20 cellular contexts compared by ENCODE assay signal in the genomic region with DNA sequence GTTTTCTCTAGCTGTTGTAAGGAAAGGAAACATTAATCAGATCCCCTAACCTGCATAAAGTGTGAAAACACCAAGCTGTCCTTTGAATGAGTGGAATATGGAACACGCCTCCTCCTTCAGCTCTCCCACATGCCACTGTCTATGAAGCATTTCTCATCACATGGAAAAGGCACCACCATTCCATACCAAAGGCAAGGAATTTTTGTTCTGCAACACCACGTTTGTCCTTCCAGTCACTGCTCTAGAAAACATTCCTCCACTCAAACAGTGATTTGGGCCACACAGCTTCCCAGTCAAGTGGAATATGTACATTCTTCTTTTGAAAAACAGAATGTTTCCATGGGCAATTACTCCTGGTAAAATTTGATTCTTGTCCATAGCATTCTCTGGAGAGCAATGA.
DNase-seq lines count a peak whose midpoint lies in the region; ATAC-seq and TF ChIP-seq lines count a peak whose summit lies in the region.
"Had no signal": no experiment of that assay in that cellular context is flagged by ENCODE, and none has a peak within 500 bp of the region (broad histone marks: within the 10 kb centered on the region; RNA-seq: fewer than 3 reads in every experiment).

No MANE protein-coding gene starts in this region.

- 0 out of 2 replicates have a peak overlapping the region, but pooled peaks have one; percentile 10 for H2BK120ac ChIP-seq in IMR-90 (ENCODE audit: low read depth, low read length)

- H3K4me2 ChIP-seq in IMR-90 (ENCODE audit: low read depth, low read length): 0 out of 2 replicates have a peak overlapping the region, but pooled peaks have one; percentile 52

- no peak overlapping the region for H4K91ac ChIP-seq in IMR-90 (ENCODE audit: insufficient read depth, low read depth, low read length)

- no peaks in the 10 kb centered on the region; the same call in 1 of the 2 replicates for H3K9me3 ChIP-seq in IMR-90 (ENCODE audit: control insufficient read depth, insufficient read depth, low read length)
- H3K9me3 ChIP-seq in heart left ventricle: no peaks in the 10 kb centered on the region
- H3K9me3 ChIP-seq: Peyer's patch had no signal

- TF ChIP-seq RAD21 in IMR-90 (IDR thresholded peaks at IDR 0.05; ENCODE audit: low read length): no peak

- no peak overlapping the region for H3K56ac ChIP-seq in IMR-90 (ENCODE audit: extremely low read depth, insufficient read depth, low read length)

- no peak overlapping the region for H3K23ac ChIP-seq in IMR-90 (ENCODE audit: low read depth, low read length)

- WGBS in IMR-90 (ENCODE audit: extremely low coverage in 2 of 2, insufficient read length in 1 of 2), 2 experiments: 40% methylated on average over 1 of the region's 2 CpGs; no CpG with 5 or more reads in 1 of the 2 experiments
- 86 to 98% (median 88%) methylated on average over 2 of the region's 2 CpGs for WGBS in heart left ventricle, 4 donors

- TF ChIP-seq CTCF in IMR-90 (conservative IDR thresholded peaks at IDR 0.05; ENCODE audit: low read depth, low read length) (no peak), heart left ventricle (IDR thresholded peaks at IDR 0.05) (no peak)

- H2BK20ac ChIP-seq in IMR-90 (ENCODE audit: low read depth, low read length): no peak overlapping the region

- H3K27ac Mint-ChIP-seq in activated naive CD8-positive, alpha-beta T cell: peak overlapping the region; percentile 46
- H3K27ac Mint-ChIP-seq in activated naive CD8-positive, alpha-beta T cell treated with anti-CD3 and anti-CD28 coated beads for 36 hours: no peak overlapping the region

- no peak overlapping the region for H2BK15ac ChIP-seq in IMR-90 (ENCODE audit: low read depth, low read length)

- H3K4me3 Mint-ChIP-seq in activated naive CD8-positive, alpha-beta T cell: no peak overlapping the region
- no peak overlapping the region for H3K4me3 Mint-ChIP-seq in activated naive CD8-positive, alpha-beta T cell treated with anti-CD3 and anti-CD28 coated beads for 36 hours

- H3K14ac ChIP-seq in IMR-90 (replicated peaks; ENCODE audit: low read depth, low read length): no peak overlapping the region

- in situ Hi-C loops in IMR-90 (cut with MboI; ENCODE audit: low sequenced_read_pairs): loop anchor here (5.0 to 25.0 kb wide), 4 partner anchors 208 to 1122 kb away; no protein-coding TSS in a partner anchor
- in situ Hi-C loops in KBM-7 (cut with MboI; ENCODE audit: low pct_unique_long_range_greater_than_20kb, low sequenced_read_pairs): loop anchor here (10.0 to 25.0 kb wide), 2 partner anchors 116 to 228 kb away; no protein-coding TSS in a partner anchor

- H3K27ac ChIP-seq in IMR-90 (ENCODE audit: insufficient read depth, low read length): no peak overlapping the region
- no peak overlapping the region for H3K27ac ChIP-seq in heart left ventricle
- H3K27ac ChIP-seq: Peyer's patch had no signal

- H3K36me3 ChIP-seq in IMR-90 (ENCODE audit: control insufficient read depth, insufficient read depth, low read length) (no peaks in the 10 kb centered on the region), heart left ventricle (no peaks in the 10 kb centered on the region)
- H3K36me3 ChIP-seq: Peyer's patch had no signal

- BruUV-seq in IMR-90 (replicated peaks; lab: Mats Ljungman, UMichigan): no TSS peak

- H3K4ac ChIP-seq in IMR-90 (ENCODE audit: low read depth, low read length): no peak overlapping the region

- TF ChIP-seq POLR2A in IMR-90 (IDR thresholded peaks at IDR 0.05; ENCODE audit: low read depth, low read length) (no peak), heart left ventricle (IDR thresholded peaks at IDR 0.05) (no peak)

- no peak overlapping the region for H2BK5ac ChIP-seq in IMR-90 (ENCODE audit: low read depth, low read length, poor library complexity, severe bottlenecking)

- no peak overlapping the region for H3K18ac ChIP-seq in IMR-90 (ENCODE audit: low read depth, low read length)

- POLR2A ChIA-PET in IMR-90 (lab: Charles Lee; ENCODE audit: unreplicated experiment): no interaction called here

- H3K4me3 ChIP-seq in IMR-90 (ENCODE audit: insufficient read depth, low read depth, low read length) (no peak overlapping the region), heart left ventricle (no peak overlapping the region)
- H3K4me3 ChIP-seq: Peyer's patch had no signal

- H3K4me1 ChIP-seq in IMR-90 (ENCODE audit: control insufficient read depth, insufficient read depth, low read length) (peaks cover 3% of the 10 kb centered on the region; the same call in 1 of the 2 replicates), heart left ventricle (peaks cover 0 to 74% (median 0%) of the 10 kb centered on the region in 12 donors)

- no peak overlapping the region for H2AK5ac ChIP-seq in IMR-90 (ENCODE audit: low read depth, low read length)

- CTCF ChIA-PET in IMR-90 (lab: Yijun Ruan, JAX): interaction anchor here (0.9 to 2.3 kb wide), 3 partner anchors 13 to 213 kb away, joined by 3 to 12 read pairs (median 3); no protein-coding TSS in a partner anchor

- H2AFZ ChIP-seq in IMR-90 (replicated peaks; ENCODE audit: low read length, poor library complexity): no peak overlapping the region

- no peak overlapping the region for H3K9ac ChIP-seq in IMR-90 (ENCODE audit: low read depth, low read length)

- H3K9me1 ChIP-seq in IMR-90 (ENCODE audit: insufficient read depth, low read length): no peaks in the 10 kb centered on the region

- no peak for DNase-seq in activated naive CD8-positive, alpha-beta T cell treated with anti-CD3 and anti-CD28 coated beads for 36 hours
- no peak for DNase-seq in IMR-90
- DNase-seq in inferior parietal cortex (ENCODE audit: extremely low spot score): peak; percentile 26
- no peak for DNase-seq in KBM-7
- DNase-seq in DMS53 treated with DMSO at 0.1 percent for 48 hours (lab: John Stamatoyannopoulos, UW; ENCODE audit: unreplicated experiment): no peak
- DNase-seq in heart left ventricle: no peak
- DNase-seq: AML-193, C1 segment of cervical spinal cord, COR-L47, DMS79 treated with DMSO at 0.1 percent for 48 hours, NCI-H1105, NCI-H1694 treated with DMSO at 0.1 percent for 48 hours, NCI-H2081 treated with DMSO at 0.1 percent for 48 hours, NCI-H2171 treated with DMSO at 0.1 percent for 48 hours, NCI-H524 treated with DMSO at 0.1 percent for 48 hours, NCI-H82, Peyer's patch had no signal

- peaks cover 9% of the 10 kb centered on the region for H3K36me3 Mint-ChIP-seq in activated naive CD8-positive, alpha-beta T cell
- peaks cover 12% of the 10 kb centered on the region for H3K36me3 Mint-ChIP-seq in activated naive CD8-positive, alpha-beta T cell treated with anti-CD3 and anti-CD28 coated beads for 36 hours

- no peak for ATAC-seq in IMR-90 (ENCODE audit: low read depth)
- ATAC-seq in GM18909 (IDR thresholded peaks at IDR 0.05; ENCODE audit: poor library complexity, unreplicated experiment): no peak
- no peak for ATAC-seq in heart left ventricle
- ATAC-seq: SK-N-SH treated with all-trans-retinoic acid at 6 μM for 48 hours had no signal

- no peak overlapping the region for H4K5ac ChIP-seq in IMR-90 (ENCODE audit: low read depth, low read length)

- dilution Hi-C loops in IMR-90 (cut with HindIII; ENCODE audit: low sequenced_read_pairs, unreplicated experiment): loop anchor here (25.0 kb wide), 1 partner anchor 203 kb away; a partner anchor contains a TSS

- H3K79me1 ChIP-seq in IMR-90 (ENCODE audit: low read depth in 1 of 2, low read length in 2 of 2): no peaks in the 10 kb centered on the region

- no peaks in the 10 kb centered on the region for H3K9me3 Mint-ChIP-seq in activated naive CD8-positive, alpha-beta T cell (ENCODE audit: low read depth)
- H3K9me3 Mint-ChIP-seq in activated naive CD8-positive, alpha-beta T cell treated with anti-CD3 and anti-CD28 coated beads for 36 hours: no peaks in the 10 kb centered on the region

- no peak overlapping the region for H4K8ac ChIP-seq in IMR-90 (ENCODE audit: low read depth in 2 of 2, low read length in 2 of 2)

- no peaks in the 10 kb centered on the region for H4K20me1 ChIP-seq in IMR-90 (ENCODE audit: insufficient read depth, low read length)

- H3K4me1 Mint-ChIP-seq in activated naive CD8-positive, alpha-beta T cell (ENCODE audit: low read depth): peaks cover 56% of the 10 kb centered on the region
- peaks cover 49% of the 10 kb centered on the region for H3K4me1 Mint-ChIP-seq in activated naive CD8-positive, alpha-beta T cell treated with anti-CD3 and anti-CD28 coated beads for 36 hours

- no peak overlapping the region for H2AK9ac ChIP-seq in IMR-90 (replicated peaks; ENCODE audit: low read depth, low read length, poor library complexity)

- intact Hi-C loops in IMR-90 (cut with micrococcal nuclease): loop anchor here (10.0 kb wide), 1 partner anchor 1124 kb away; no protein-coding TSS in a partner anchor
- intact Hi-C loops in heart left ventricle (cut with DNase I): loop anchor here in 8 of 10 donors (5.0 to 10.0 kb wide), 8 partner anchors 118 to 646 kb away; a partner anchor contains a TSS

- H3K27me3 Mint-ChIP-seq in activated naive CD8-positive, alpha-beta T cell: no peaks in the 10 kb centered on the region
- no peaks in the 10 kb centered on the region for H3K27me3 Mint-ChIP-seq in activated naive CD8-positive, alpha-beta T cell treated with anti-CD3 and anti-CD28 coated beads for 36 hours

- no peaks in the 10 kb centered on the region for H3K27me3 ChIP-seq in IMR-90 (ENCODE audit: control insufficient read depth, insufficient read depth, low read length)
- H3K27me3 ChIP-seq in heart left ventricle: no peaks in the 10 kb centered on the region
- H3K27me3 ChIP-seq: Peyer's patch had no signal

TF ChIP-seq in IMR-90, 13 proteins besides CTCF, POLR2A, EP300 and RAD21 (continues in another document):
- TF ChIP-seq MXI1 (IDR thresholded peaks at IDR 0.05; ENCODE audit: borderline replicate concordance, low read depth, low read length): no peak
- TF ChIP-seq RCOR1 (IDR thresholded peaks at IDR 0.05; ENCODE audit: insufficient replicate concordance, low read length): no peak
- no peak for TF ChIP-seq RFX5 (IDR thresholded peaks at IDR 0.05; ENCODE audit: low read depth, low read length)
- no peak for TF ChIP-seq SMC3 (IDR thresholded peaks at IDR 0.05; ENCODE audit: low read depth, low read length)
- TF ChIP-seq MAFK (IDR thresholded peaks at IDR 0.05; ENCODE audit: low read depth, low read length): no peak
- TF ChIP-seq BHLHE40 (IDR thresholded peaks at IDR 0.05; ENCODE audit: low read depth, low read length): no peak
- TF ChIP-seq, protein P1, sequence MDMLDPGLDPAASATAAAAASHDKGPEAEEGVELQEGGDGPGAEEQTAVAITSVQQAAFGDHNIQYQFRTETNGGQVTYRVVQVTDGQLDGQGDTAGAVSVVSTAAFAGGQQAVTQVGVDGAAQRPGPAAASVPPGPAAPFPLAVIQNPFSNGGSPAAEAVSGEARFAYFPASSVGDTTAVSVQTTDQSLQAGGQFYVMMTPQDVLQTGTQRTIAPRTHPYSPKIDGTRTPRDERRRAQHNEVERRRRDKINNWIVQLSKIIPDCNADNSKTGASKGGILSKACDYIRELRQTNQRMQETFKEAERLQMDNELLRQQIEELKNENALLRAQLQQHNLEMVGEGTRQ (IDR thresholded peaks at IDR 0.05; ENCODE audit: low read depth, low read length): no peak
- no peak for TF ChIP-seq CEBPB (IDR thresholded peaks at IDR 0.05; ENCODE audit: low read depth, low read length)
- no peak for TF ChIP-seq MAZ (IDR thresholded peaks at IDR 0.05; ENCODE audit: borderline replicate concordance, low read depth, low read length)
- no peak for TF ChIP-seq CHD1 (IDR thresholded peaks at IDR 0.05; ENCODE audit: low read depth, low read length)
- TF ChIP-seq NFE2L2 (IDR thresholded peaks at IDR 0.05; ENCODE audit: low read depth, low read length): no peak
